Comparison of ENCODE assay signal across 19 cellular contexts in genomic region chr1:56502700-56503245, GRCh38.
A peak's percentile ranks its signal among the peaks of the same experiment; 100 is the strongest.
DNase-seq lines count a peak whose midpoint lies in the region; ATAC-seq, FAIRE-seq and TF ChIP-seq lines count a peak whose summit lies in the region.
"Had no signal": no experiment of that assay in that cellular context is flagged by ENCODE, and none has a peak within 500 bp of the region (broad histone marks: within the 10 kb centered on the region; RNA-seq: fewer than 3 reads in every experiment).

No MANE protein-coding gene starts in this region.

- peak; percentile 47 for DNase-seq in AG20443 (ENCODE audit: low spot score)
- peak; percentile 40 for DNase-seq in LHCN-M2 (ENCODE audit: low read depth)
- peak; percentile 87 for DNase-seq in dermis blood vessel endothelial cell
- no peak for DNase-seq in SKM-1 treated with dmso at 0.1 percent for 144 hours (lab: John Stamatoyannopoulos, UW; ENCODE audit: unreplicated experiment)
- DNase-seq in HTR-8/SVneo (ENCODE audit: insufficient read length, low spot score): no peak
- DNase-seq: activated CD8-positive, alpha-beta memory T cell treated with anti-CD3 and anti-CD28 coated beads, Interleukin-2, amount 50 U/mL, for 4 hours; BE2C; colonic mucosa; esophagus squamous epithelium; GOT3; NCI-H2107; posterior cingulate gyrus; SW 1271 had no signal

- no peaks in the 10 kb centered on the region for H3K27me3 ChIP-seq in liver (ENCODE audit: control insufficient read depth in 4 of 4, insufficient read depth in 4 of 4, low read length in 3 of 4)
- H3K27me3 ChIP-seq: BE2C, colonic mucosa, esophagus squamous epithelium had no signal

- no peak for FAIRE-seq in HTR-8/SVneo (lab: Jason Lieb, UNC)
- FAIRE-seq: GM19239 had no signal

- no peak for TF ChIP-seq RAD21 in liver (IDR thresholded peaks at IDR 0.05)

- ATAC-seq in GM21423 (IDR thresholded peaks at IDR 0.05; ENCODE audit: unreplicated experiment): no peak
- no peak for ATAC-seq in HG02623 (IDR thresholded peaks at IDR 0.05; ENCODE audit: unreplicated experiment)
- ATAC-seq: activated CD4-positive, CD25-positive, alpha-beta regulatory T cell treated with anti-CD3 and anti-CD28 coated beads, Interleukin-2, amount 50 U/mL, for 24 hours; stimulated activated memory B cell treated with anti-CD40 and anti-IgM and Interleukin-4, amounts not matched to agents 10 μg/mL and 1 μg/mL and 100 μg/mL, for 72 hours had no signal

- peaks cover 5 to 46% (median 8%) of the 10 kb centered on the region in 4 donors for H3K36me3 ChIP-seq in liver (ENCODE audit: control insufficient read depth in 4 of 4, insufficient read depth in 3 of 4, low read depth in 1 of 4, low read length in 3 of 4)
- H3K36me3 ChIP-seq: BE2C, colonic mucosa had no signal

- WGBS in liver: 72% methylated on average over 7 of the region's 7 CpGs

- no peak overlapping the region for H3K9ac ChIP-seq in liver (ENCODE audit: low read depth in 1 of 2, low read length in 2 of 2)

- no peak for TF ChIP-seq CTCF in liver (IDR thresholded peaks at IDR 0.05; ENCODE audit: low read depth, low read length, missing input control)

- no peaks in the 10 kb centered on the region for H3K9me3 ChIP-seq in liver (ENCODE audit: control insufficient read depth in 4 of 4, low read length in 3 of 4)
- H3K9me3 ChIP-seq: BE2C, colonic mucosa, esophagus squamous epithelium had no signal

- peaks cover 9 to 62% (median 34%) of the 10 kb centered on the region in 4 donors for H3K4me1 ChIP-seq in liver (ENCODE audit: control insufficient read depth in 4 of 4, insufficient read depth in 4 of 4, low read length in 3 of 4)

- no peak overlapping the region for H3K4me3 ChIP-seq in liver (ENCODE audit: low read depth in 1 of 3, low read length in 3 of 3)
- H3K4me3 ChIP-seq: colonic mucosa, esophagus squamous epithelium had no signal

- peak overlapping the region in 1 of 2 donors; percentile 65 for H3K27ac ChIP-seq in liver (ENCODE audit: low read depth in 1 of 2, low read length in 2 of 2)
- H3K27ac ChIP-seq: colonic mucosa, esophagus squamous epithelium had no signal

TF ChIP-seq in liver, 16 proteins besides CTCF, POLR2A, EP300 and RAD21:
- TF ChIP-seq RXRA (IDR thresholded peaks at IDR 0.05) (peak in 1 of 2 donors; percentile 29), JUND (IDR thresholded peaks at IDR 0.05) (no peak), YY1 (IDR thresholded peaks at IDR 0.05) (peak; percentile 30)

Comparison
In these comparisons a context has a peak if more than half of its experiments do, and no peak if none do; other contexts are left out.
1. DNase-seq: peak in AG20443 (single experiment), LHCN-M2 (single experiment) and dermis blood vessel endothelial cell (single experiment); none in SKM-1 treated with dmso at 0.1 percent for 144 hours (single experiment) and HTR-8/SVneo (single experiment).